In genomic region chr11:67365756-67366384, GRCh38 we compare ENCODE assay signal across 10 cellular contexts. TPM values are rescaled to one million over a fixed set of nuclear protein-coding genes. Genes with fewer than 3 reads are reported as not detected.
DNase-seq lines count a peak whose midpoint lies in the region; ATAC-seq and TF ChIP-seq lines count a peak whose summit lies in the region.
"Had no signal": no experiment of that assay in that cellular context is flagged by ENCODE, and none has a peak within 500 bp of the region (broad histone marks: within the 10 kb centered on the region; RNA-seq: fewer than 3 reads in every experiment).

No MANE protein-coding gene starts in this region.

- peak overlapping the region; percentile 49 for H3K27ac Mint-ChIP-seq in HFFc6
- peak overlapping the region in 5 of 6 donors; percentile 81 to 98 (median 90) for H3K27ac Mint-ChIP-seq in naive B cell

- intact Hi-C loops in colonic mucosa (cut with DNase I): no loop called here

- H3K4me3 ChIP-seq in colonic mucosa (no peak overlapping the region), tibial nerve (no peak overlapping the region)

- no peak overlapping the region for H3K4me3 Mint-ChIP-seq in HFFc6
- H3K4me3 Mint-ChIP-seq in naive B cell: peak overlapping the region in 7 of 8 donors; percentile 52 to 93 (median 83)

- ATAC-seq in naive B cell (ENCODE audit: low read depth in 2 of 2): no peak
- ATAC-seq in HG03108 (IDR thresholded peaks at IDR 0.05; ENCODE audit: unreplicated experiment): no peak

- TF ChIP-seq POLR2A in tibial nerve (IDR thresholded peaks at IDR 0.05): no peak

- H3K36me3 ChIP-seq in colonic mucosa: no peaks in the 10 kb centered on the region
- peaks cover 0 to 27% (median 0%) of the 10 kb centered on the region in 3 donors for H3K36me3 ChIP-seq in tibial nerve

- H3K4me1 Mint-ChIP-seq in HFFc6 (ENCODE audit: low read depth): peaks cover 49% of the 10 kb centered on the region
- H3K4me1 Mint-ChIP-seq in naive B cell: peaks cover 82 to 97% (median 96%) of the 10 kb centered on the region in 3 donors

- H3K4me1 ChIP-seq in colonic mucosa (peaks cover 12% of the 10 kb centered on the region), tibial nerve (peaks cover 0 to 51% (median 39%) of the 10 kb centered on the region in 4 donors)

- WGBS in tibial nerve, 2 donors: 54 to 61% methylated on average over 12 of the region's 12 CpGs

- no peak overlapping the region for H3K9ac ChIP-seq in colonic mucosa (ENCODE audit: low read depth in 2 of 2, low read length in 2 of 2)

- H3K9me3 Mint-ChIP-seq in HFFc6 (no peaks in the 10 kb centered on the region), naive B cell (no peaks in the 10 kb centered on the region)

- DNase-seq in HFFc6: no peak
- peak; percentile 80 for DNase-seq in colonic mucosa
- no peak for DNase-seq in naive B cell
- no peak for DNase-seq in tibial nerve (ENCODE audit: low spot score in 2 of 2)
- no peak for DNase-seq in effector CD8-positive, alpha-beta T cell (lab: John Stamatoyannopoulos, UW)
- no peak for DNase-seq in glomerular visceral epithelial cell (ENCODE audit: extremely low spot score)
- DNase-seq: GDM1; NCI-H2081 treated with DMSO at 0.1 percent for 48 hours; stimulated activated CD8-positive, alpha-beta memory T cell treated with anti-CD3 and anti-CD28 coated beads, Interleukin-4, amount 100 ng/mL, for 48 hours had no signal

- no peak for TF ChIP-seq EP300 in tibial nerve (IDR thresholded peaks at IDR 0.05)

- H3K9me3 ChIP-seq in colonic mucosa: no peaks in the 10 kb centered on the region
- no peaks in the 10 kb centered on the region for H3K9me3 ChIP-seq in tibial nerve

- TF ChIP-seq CTCF in HFFc6 (IDR thresholded peaks at IDR 0.05) (no peak), colonic mucosa (IDR thresholded peaks at IDR 0.05) (no peak), tibial nerve (IDR thresholded peaks at IDR 0.05) (no peak)

- H3K36me3 Mint-ChIP-seq in HFFc6 (ENCODE audit: low read depth) (no peaks in the 10 kb centered on the region; the same call in 1 of the 2 replicates), naive B cell (peaks cover 6 to 18% of the 10 kb centered on the region in 2 donors)

- H3K27ac ChIP-seq in colonic mucosa: no peak overlapping the region
- peak overlapping the region; percentile 14 to 83 (median 77) for H3K27ac ChIP-seq in tibial nerve

- H3K27me3 Mint-ChIP-seq in HFFc6 (ENCODE audit: insufficient read depth) (no peaks in the 10 kb centered on the region; the same call in 1 of the 2 replicates), naive B cell (no peaks in the 10 kb centered on the region)

- H3K27me3 ChIP-seq in colonic mucosa (no peaks in the 10 kb centered on the region), tibial nerve (no peaks in the 10 kb centered on the region)

RNA-seq across cellular contexts. Expression of gene CLCF1, which starts 7.5 kb away (rescaled TPM):
- 10 to 100 TPM in 4 of 6 experiments, 1 to 10 TPM in 2; 8.9 to 12.8 (median 10.5) TPM for total RNA-seq in HFFc6 (2021; fragmentation: NEBNext Ultra II Directional; extraction: Animal tissue kit (Norgen Biotek cat#: 25700))
- total RNA-seq in colonic mucosa (1 to 10 TPM; 1.7 to 4.0 TPM), tibial nerve (10 to 100 TPM in 1 of 4 donors, 1 to 10 TPM in 3; 3.7 to 23.1 (median 5.9) TPM)
- 10 to 100 TPM in 1 of 6 donors, 1 to 10 TPM in 5; 5.3 to 10.4 (median 7.7) TPM for polyA plus RNA-seq in naive B cell (ENCODE audit: low read depth in 6 of 6)

RNA-seq across cellular contexts. Expression of gene POLD4, which starts 12.5 kb away (rescaled TPM):
- 10 to 100 TPM; 69.1 to 80.7 (median 70.9) TPM for total RNA-seq in HFFc6 (2021; fragmentation: NEBNext Ultra II Directional; extraction: Animal tissue kit (Norgen Biotek cat#: 25700))
- total RNA-seq in colonic mucosa (100 to 1,000 TPM; 186 to 203 TPM), tibial nerve (100 to 1,000 TPM in 1 of 4 donors, 10 to 100 TPM in 3; 70.8 to 154 (median 88.5) TPM)
- polyA plus RNA-seq in naive B cell (ENCODE audit: low read depth in 6 of 6): 100 to 1,000 TPM; 340 to 535 (median 458) TPM

RNA-seq across cellular contexts. Expression of gene RAD9A, which starts 25.9 kb away (rescaled TPM):
- total RNA-seq in HFFc6 (2021; fragmentation: NEBNext Ultra II Directional; extraction: Animal tissue kit (Norgen Biotek cat#: 25700)): 10 to 100 TPM in 1 of 6 experiments, 1 to 10 TPM in 5; 7.6 to 10.3 (median 8.8) TPM
- 10 to 100 TPM; 21.8 to 35.1 TPM for total RNA-seq in colonic mucosa
- 10 to 100 TPM in 4 of 6 donors, 1 to 10 TPM in 2; 6.7 to 17.5 (median 11.0) TPM for polyA plus RNA-seq in naive B cell (ENCODE audit: low read depth in 6 of 6)
- total RNA-seq in tibial nerve: 10 to 100 TPM; 22.7 to 39.0 (median 36.4) TPM

RNA-seq across cellular contexts. Expression of gene PPP1CA, which starts 35.8 kb away (rescaled TPM):
- total RNA-seq in HFFc6 (2021; fragmentation: NEBNext Ultra II Directional; extraction: Animal tissue kit (Norgen Biotek cat#: 25700)): 100 to 1,000 TPM; 162 to 191 (median 180) TPM
- total RNA-seq in colonic mucosa: 100 to 1,000 TPM; 242 to 280 TPM
- polyA plus RNA-seq in naive B cell (ENCODE audit: low read depth in 6 of 6): 100 to 1,000 TPM; 492 to 795 (median 530) TPM
- total RNA-seq in tibial nerve: 10 to 100 TPM; 50.6 to 97.8 (median 72.7) TPM

RNA-seq across cellular contexts. Expression of gene TBC1D10C, which starts 38.0 kb away (rescaled TPM):
- total RNA-seq in HFFc6 (2021; fragmentation: NEBNext Ultra II Directional; extraction: Animal tissue kit (Norgen Biotek cat#: 25700)): not detected
- total RNA-seq in colonic mucosa (1 to 10 TPM; 3.9 to 5.2 TPM), tibial nerve (1 to 10 TPM; 1.5 to 4.5 (median 2.2) TPM)
- polyA plus RNA-seq in naive B cell (ENCODE audit: low read depth in 6 of 6): 100 to 1,000 TPM; 190 to 304 (median 239) TPM
